8 cellular contexts compared by ENCODE assay signal in the genomic region with DNA sequence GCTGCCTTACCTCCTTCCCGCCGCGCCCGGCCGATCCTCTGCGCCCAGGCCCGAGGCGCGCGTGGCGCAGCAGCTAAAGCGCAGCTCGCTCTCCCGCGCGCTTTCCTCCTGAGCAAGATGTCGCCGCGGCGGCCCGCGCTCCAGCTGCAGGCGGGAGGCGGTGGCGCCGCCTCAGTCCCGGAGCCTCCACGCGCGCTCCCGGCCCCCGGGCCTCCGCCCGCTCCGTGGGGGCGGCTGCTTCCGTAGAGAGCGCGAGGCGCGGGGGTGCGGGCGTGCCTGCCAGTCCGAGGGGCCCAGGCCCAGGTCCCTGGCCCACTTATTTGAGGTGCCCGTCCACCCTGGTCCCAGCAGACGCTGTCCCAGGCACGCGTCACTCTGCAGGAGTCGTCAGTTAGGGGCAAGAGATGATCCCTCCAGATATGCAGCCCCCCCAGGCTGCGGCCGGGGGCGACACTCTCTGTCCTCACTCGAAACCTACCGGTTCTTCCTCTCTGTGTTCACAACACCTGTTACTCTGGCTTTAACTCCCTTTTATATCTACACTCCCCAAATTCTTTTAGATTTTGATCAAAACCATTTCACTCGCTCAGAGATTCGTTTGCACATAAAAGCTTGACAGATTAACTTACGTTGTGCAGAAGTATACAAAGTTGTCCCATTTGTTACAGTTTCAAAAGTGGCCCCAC. TPM values are rescaled to one million over a fixed set of nuclear protein-coding genes. Genes with fewer than 3 reads are reported as not detected.
DNase-seq lines count a peak whose midpoint lies in the region; ATAC-seq and TF ChIP-seq lines count a peak whose summit lies in the region.

Gene CCSAP (minus strand): TSS at position 146 of the 686 bp plus-strand sequence. CDS start 582 bp downstream, outside the sequence.

- TF ChIP-seq CTCF in Loucy (conservative IDR thresholded peaks at IDR 0.05; ENCODE audit: low read length) (no peak), colonic mucosa (IDR thresholded peaks at IDR 0.05) (no peak)

- in situ Hi-C loops in HAP-1 (cut with MboI; ENCODE audit: low sequenced_read_pairs), result no loop called here

- peaks cover 19% of the 10 kb centered on the region for H3K4me1 ChIP-seq in HAP-1
- peaks cover 30% of the 10 kb centered on the region for H3K4me1 ChIP-seq in Loucy (ENCODE audit: insufficient read depth, low read length, poor library complexity, severe bottlenecking)
- no peaks in the 10 kb centered on the region for H3K4me1 ChIP-seq in colonic mucosa

- intact Hi-C loops in colonic mucosa (cut with DNase I), result loop anchor here (5.0 kb wide), 1 partner anchor 66 kb away; no protein-coding TSS in a partner anchor

- peak; percentile 80 for ATAC-seq in left lobe of liver

- H3K27me3 ChIP-seq in HAP-1 (ENCODE audit: low read depth) (0 out of 2 replicates have a peak, but pooled peaks cover 2% of the 10 kb centered on the region), Loucy (ENCODE audit: insufficient read depth, low read length, poor library complexity, severe bottlenecking) (no peaks in the 10 kb centered on the region), colonic mucosa (no peaks in the 10 kb centered on the region)

- H2AFZ ChIP-seq in Loucy (ENCODE audit: low read length), result peak within 1 kb of the TSS; percentile 78

- peak within 1 kb of the TSS; percentile 84 for H3K27ac ChIP-seq in colonic mucosa

- DNase-seq in DMS 273 (lab: John Stamatoyannopoulos, UW; ENCODE audit: unreplicated experiment), result peak; percentile 79
- no peak for DNase-seq in DMS 273 treated with DMSO at 0.1 percent for 48 hours (lab: John Stamatoyannopoulos, UW)
- peak in 1 of 2 experiments; percentile 49 for DNase-seq in HAP-1 (ENCODE audit: low spot score in 2 of 2)
- peak; percentile 58 for DNase-seq in activated CD4-positive, CD25-positive, alpha-beta regulatory T cell treated with anti-CD3 and anti-CD28 coated beads, Interleukin-2, amount 50 U/mL, for 72 hours
- DNase-seq in colonic mucosa, result peak; percentile 49
- DNase-seq in left lobe of liver (ENCODE audit: low spot score), result peak; percentile 67
- peak; percentile 55 for DNase-seq in stimulated activated CD4-positive, alpha-beta T cell treated with anti-CD3 and anti-CD28 coated beads, Interleukin-4, amount 100 ng/mL, for 1 hour

- H3K4me2 ChIP-seq in Loucy (ENCODE audit: low read depth, low read length, poor library complexity, severe bottlenecking), result peak within 1 kb of the TSS; percentile 85

- peak within 1 kb of the TSS; percentile 81 for H3K9ac ChIP-seq in Loucy (ENCODE audit: low read depth, low read length, poor library complexity, severe bottlenecking)
- peak within 1 kb of the TSS; percentile 62 to 96 for H3K9ac ChIP-seq in colonic mucosa (ENCODE audit: low read depth in 2 of 2, low read length in 2 of 2)

- H3K36me3 ChIP-seq in HAP-1 (replicated peaks), result 0 out of 2 replicates have a peak, but pooled peaks cover 3% of the 10 kb centered on the region
- no peaks in the 10 kb centered on the region for H3K36me3 ChIP-seq in Loucy (ENCODE audit: insufficient read depth, low read length)
- H3K36me3 ChIP-seq in colonic mucosa, result no peaks in the 10 kb centered on the region

- no peaks in the 10 kb centered on the region; the same call in 1 of the 2 replicates for H3F3A ChIP-seq in Loucy (ENCODE audit: low read depth)

- H3K9me2 ChIP-seq in Loucy (replicated peaks; ENCODE audit: low read depth, low read length), result no peaks in the 10 kb centered on the region

- H3K4me3 ChIP-seq in HAP-1 (peak within 1 kb of the TSS; percentile 66), Loucy (ENCODE audit: low read length, poor library complexity, severe bottlenecking) (peak within 1 kb of the TSS; percentile 85), colonic mucosa (peak within 1 kb of the TSS; percentile 82)

- H4K20me1 ChIP-seq in Loucy (ENCODE audit: insufficient read depth, low read length, poor library complexity, severe bottlenecking), result peaks cover 18% of the 10 kb centered on the region

- peaks cover 39% of the 10 kb centered on the region for H3K79me2 ChIP-seq in Loucy (ENCODE audit: insufficient read depth, low read length)

- no peaks in the 10 kb centered on the region for H3K9me3 ChIP-seq in HAP-1
- H3K9me3 ChIP-seq in Loucy (ENCODE audit: insufficient read depth, low read depth, low read length), result no peaks in the 10 kb centered on the region
- no peaks in the 10 kb centered on the region for H3K9me3 ChIP-seq in colonic mucosa

RNA-seq across cellular contexts. Expression of gene CCSAP, which starts in this region (rescaled TPM):
- total RNA-seq in colonic mucosa (1 to 10 TPM; 5.2 to 6.2 TPM), left lobe of liver (1.9 TPM)
